Comparison of ENCODE assay signal across 16 cellular contexts in genomic region chr20:57920971-57921370, GRCh38.
"Had no signal": no experiment of that assay in that cellular context is flagged by ENCODE, and none has a peak within 500 bp of the region (broad histone marks: within the 10 kb centered on the region; RNA-seq: fewer than 3 reads in every experiment).

No MANE protein-coding gene starts in this region.

- ATAC-seq: gastroesophageal sphincter, left cardiac atrium, lower lobe of right lung had no signal

- FAIRE-seq: kidney, small intestine had no signal

- H3K4me1 ChIP-seq: esophagus muscularis mucosa, gastroesophageal sphincter, left ventricle myocardium inferior, lower lobe of right lung, stomach had no signal

- H3K27me3 ChIP-seq: esophagus muscularis mucosa, gastroesophageal sphincter, neutrophil, stomach, uterus had no signal

- H3K36me3 ChIP-seq: esophagus muscularis mucosa, gastroesophageal sphincter, left ventricle myocardium inferior, lower lobe of right lung, neutrophil, stomach, uterus had no signal

- DNase-seq: cortex of kidney; effector CD8-positive, alpha-beta T cell; kidney; left cardiac atrium; left ventricle myocardium inferior; lower lobe of right lung; small intestine; stimulated activated CD4-positive, alpha-beta T cell treated with anti-CD3 and anti-CD28 coated beads, Interleukin-12 subunit alpha, Interleukin-12 subunit beta, amount 100 ng/mL, for 4 hours; stimulated activated naive CD4-positive, alpha-beta T cell; stomach; trophoblast cell; uterus had no signal

- H3K27ac ChIP-seq: dorsolateral prefrontal cortex, esophagus muscularis mucosa, gastroesophageal sphincter, left ventricle myocardium inferior, lower lobe of right lung, neutrophil, stomach, uterus had no signal

- H3K4me3 ChIP-seq: dorsolateral prefrontal cortex, esophagus muscularis mucosa, gastroesophageal sphincter, left ventricle myocardium inferior, lower lobe of right lung, stomach, uterus had no signal
